27 cellular contexts compared by ENCODE assay signal in genomic region chr3:140904521-140904920, GRCh38. TPM values are rescaled to one million over a fixed set of nuclear protein-coding genes. Genes with fewer than 3 reads are reported as not detected.
A peak's percentile ranks its signal among the peaks of the same experiment; 100 is the strongest.
DNase-seq lines count a peak whose midpoint lies in the region; ATAC-seq and TF ChIP-seq lines count a peak whose summit lies in the region.
"Had no signal": no experiment of that assay in that cellular context is flagged by ENCODE, and none has a peak within 500 bp of the region (broad histone marks: within the 10 kb centered on the region; RNA-seq: fewer than 3 reads in every experiment).

No MANE protein-coding gene starts in this region.

- H3K9me3 ChIP-seq in heart left ventricle = no peaks in the 10 kb centered on the region
- H3K9me3 ChIP-seq in thyroid gland = no peaks in the 10 kb centered on the region
- H3K9me3 ChIP-seq: BLaER1 treated with 17β-estradiol and CSF1 and Interleukin-3, amounts not matched to agents 10 nM and 100 nM; HAP-1; MG63; SK-N-SH had no signal

- H3K4me3 ChIP-seq in heart left ventricle (no peak overlapping the region), thyroid gland (replicated peaks in 1 of 3) (no peak overlapping the region)
- H3K4me3 ChIP-seq: BLaER1 treated with 17β-estradiol and CSF1 and Interleukin-3, amounts not matched to agents 10 nM and 100 nM; GM23248; HAP-1; K562; MG63 had no signal

- TF ChIP-seq POLR2A in heart left ventricle (IDR thresholded peaks at IDR 0.05) (no peak), thyroid gland (IDR thresholded peaks at IDR 0.05) (no peak)

- intact Hi-C loops in heart left ventricle (cut with DNase I) = loop anchor here in 2 of 10 donors (5.0 to 10.0 kb wide), 2 partner anchors 50 to 68 kb away; no protein-coding TSS in a partner anchor
- intact Hi-C loops in Right ventricle myocardium inferior (cut with DNase I) = loop anchor here (5.0 kb wide), 1 partner anchor 68 kb away; no protein-coding TSS in a partner anchor
- intact Hi-C loops in thyroid gland (cut with DNase I) = no loop called here

- H3K27me3 ChIP-seq in heart left ventricle = no peaks in the 10 kb centered on the region
- no peaks in the 10 kb centered on the region for H3K27me3 ChIP-seq in thyroid gland
- H3K27me3 ChIP-seq: BLaER1 treated with 17β-estradiol and CSF1 and Interleukin-3, amounts not matched to agents 10 nM and 100 nM had no signal

- peak; percentile 17 for DNase-seq in DMS153 (lab: John Stamatoyannopoulos, UW)
- no peak for DNase-seq in DMS153 treated with DMSO at 0.1 percent for 48 hours (lab: John Stamatoyannopoulos, UW; ENCODE audit: unreplicated experiment)
- peak in 3 of 5 donors; percentile 29 to 54 (median 33) for DNase-seq in heart left ventricle
- no peak for DNase-seq in Right ventricle myocardium inferior (ENCODE audit: missing footprints)
- DNase-seq in NCI-H2029 (lab: John Stamatoyannopoulos, UW) = peak; percentile 71
- DNase-seq in thyroid gland = peak; percentile 12 to 23
- DNase-seq in SW480 (ENCODE audit: low spot score) = no peak
- DNase-seq in SK-N-DZ (ENCODE audit: low spot score) = no peak
- DNase-seq: Calu3; CD8-positive, alpha-beta memory T cell; GM23248; MG63; NCI-H1436; NCI-H2081; NCI-H2227 treated with DMSO at 0.1 percent for 48 hours; NCI-H510A; NCI-H82; OCI-M1; SHP77 treated with DMSO at 0.1 percent for 48 hours; SK-N-SH; T-cell had no signal

- H3K4me1 ChIP-seq in heart left ventricle (peaks cover 0 to 12% (median 0%) of the 10 kb centered on the region in 12 donors), thyroid gland (no peaks in the 10 kb centered on the region)
- H3K4me1 ChIP-seq: BLaER1 treated with 17β-estradiol and CSF1 and Interleukin-3, amounts not matched to agents 10 nM and 100 nM; HAP-1 had no signal

- no peak overlapping the region for H3K27ac ChIP-seq in heart left ventricle
- H3K27ac ChIP-seq in thyroid gland = no peak overlapping the region
- H3K27ac ChIP-seq: 22Rv1; BLaER1 treated with 17β-estradiol and CSF1 and Interleukin-3, amounts not matched to agents 10 nM and 100 nM; GM23248; HL-60 had no signal

- peak in 2 of 4 donors; percentile 52 to 69 for ATAC-seq in heart left ventricle
- ATAC-seq in Right ventricle myocardium inferior = no peak
- ATAC-seq: HepG2, K562, T-cell had no signal

- 45 to 85% (median 63%) methylated on average over 1 of the region's 1 CpG for WGBS in heart left ventricle, 4 donors
- 83 to 93% methylated on average over 1 of the region's 1 CpG for WGBS in thyroid gland, 2 donors

- TF ChIP-seq CTCF in heart left ventricle (IDR thresholded peaks at IDR 0.05) (no peak), thyroid gland (IDR thresholded peaks at IDR 0.05) (no peak)

- no peaks in the 10 kb centered on the region for H3K36me3 ChIP-seq in heart left ventricle
- no peaks in the 10 kb centered on the region for H3K36me3 ChIP-seq in thyroid gland
- H3K36me3 ChIP-seq: BLaER1 treated with 17β-estradiol and CSF1 and Interleukin-3, amounts not matched to agents 10 nM and 100 nM; HAP-1; MG63 had no signal

RNA-seq across cellular contexts. Expression of gene SLC25A36, which starts 37.1 kb away (rescaled TPM):
- total RNA-seq in heart left ventricle (10 to 100 TPM; 48.1 to 78.0 (median 63.0) TPM), Right ventricle myocardium inferior (77.3 TPM), thyroid gland (100 to 1,000 TPM; 102 to 226 (median 145) TPM)
- polyA plus RNA-seq in heart left ventricle = 10 to 100 TPM; 36.0 to 40.7 TPM
- 46.4 and 59.8 TPM in 2 replicates for polyA plus RNA-seq in SK-N-DZ (2014; cell fraction: cytosol; rRNA removed)
- 109 and 227 TPM in 2 replicates for polyA plus RNA-seq in SK-N-DZ (2014; cell fraction: nucleus; rRNA removed)

Comparison
In these comparisons a context has a peak if more than half of its experiments do, and no peak if none do; other contexts are left out.
1. DNase-seq: peak in DMS153 (single experiment), heart left ventricle (3 of 5), NCI-H2029 (single experiment) and thyroid gland (2 of 2); none in DMS153 treated with DMSO at 0.1 percent for 48 hours (single experiment), Right ventricle myocardium inferior (single experiment), SW480 (single experiment) and SK-N-DZ (single experiment).